In genomic region chr18:26342646-26343045, GRCh38 we compare ENCODE assay signal across 19 cellular contexts.
"Had no signal": no experiment of that assay in that cellular context is flagged by ENCODE, and none has a peak within 500 bp of the region (broad histone marks: within the 10 kb centered on the region; RNA-seq: fewer than 3 reads in every experiment).

No MANE protein-coding gene starts in this region.

- H3K27me3 Mint-ChIP-seq: activated CD4-positive, alpha-beta T cell treated with anti-CD3 and anti-CD28 coated beads for 36 hours; activated CD8-positive, alpha-beta T cell treated with anti-CD3 and anti-CD28 coated beads for 36 hours; naive thymus-derived CD4-positive, alpha-beta T cell had no signal

- H3K4me1 ChIP-seq: body of pancreas, heart right ventricle, sigmoid colon, stomach had no signal

- H3K4me1 Mint-ChIP-seq: activated CD4-positive, alpha-beta T cell treated with anti-CD3 and anti-CD28 coated beads for 36 hours had no signal

- H3K4me3 ChIP-seq: body of pancreas, gastroesophageal sphincter, heart right ventricle, mucosa of descending colon, ovary, sigmoid colon, stomach had no signal

- DNase-seq: activated CD4-positive, alpha-beta T cell treated with anti-CD3 and anti-CD28 coated beads for 36 hours; activated CD8-positive, alpha-beta T cell treated with anti-CD3 and anti-CD28 coated beads for 36 hours; activated effector memory CD4-positive, alpha-beta T cell treated with anti-CD3 and anti-CD28 coated beads, Interleukin-2, amount 50 U/mL, for 16 hours; activated T-cell treated with anti-CD3 and anti-CD28 coated beads, Interleukin-2, amount 50 U/mL, for 4 hours; body of pancreas; cortex of kidney; effector CD8-positive, alpha-beta T cell; heart right ventricle; left cardiac atrium; mucosa of descending colon; naive thymus-derived CD4-positive, alpha-beta T cell; ovary; sigmoid colon; stimulated activated CD4-positive, alpha-beta T cell treated with anti-CD3 and anti-CD28 coated beads, Interleukin-2, amount 100 ng/mL, for 24 hours; stomach; T-helper 1 cell; WERI-Rb-1 had no signal

- H3K27ac ChIP-seq: body of pancreas, gastroesophageal sphincter, heart right ventricle, ovary, sigmoid colon, stomach, WERI-Rb-1 had no signal

- ATAC-seq: activated CD4-positive, alpha-beta T cell treated with anti-CD3 and anti-CD28 coated beads for 36 hours; activated CD8-positive, alpha-beta T cell treated with anti-CD3 and anti-CD28 coated beads for 36 hours; activated naive CD4-positive, alpha-beta T cell treated with anti-CD3 and anti-CD28 coated beads, Interleukin-2, amount 50 U/mL, for 72 hours; activated T-cell treated with anti-CD3 and anti-CD28 coated beads, Interleukin-2, amount 50 U/mL, for 4 hours; body of pancreas; gastroesophageal sphincter; heart right ventricle; left cardiac atrium; mucosa of descending colon; naive thymus-derived CD4-positive, alpha-beta T cell had no signal

- H3K27me3 ChIP-seq: body of pancreas, gastroesophageal sphincter, heart right ventricle, ovary, sigmoid colon, stomach had no signal

- H3K9me3 ChIP-seq: body of pancreas, ovary had no signal

- H3K27ac Mint-ChIP-seq: activated CD4-positive, alpha-beta T cell treated with anti-CD3 and anti-CD28 coated beads for 36 hours; activated CD8-positive, alpha-beta T cell treated with anti-CD3 and anti-CD28 coated beads for 36 hours; activated naive CD4-positive, alpha-beta T cell treated with anti-CD3 and anti-CD28 coated beads, Interleukin-2, amount 50 U/mL, for 72 hours; naive thymus-derived CD4-positive, alpha-beta T cell had no signal

- H3K4me3 Mint-ChIP-seq: activated CD4-positive, alpha-beta T cell treated with anti-CD3 and anti-CD28 coated beads for 36 hours; activated CD8-positive, alpha-beta T cell treated with anti-CD3 and anti-CD28 coated beads for 36 hours; activated T-cell treated with anti-CD3 and anti-CD28 coated beads, Interleukin-2, amount 50 U/mL, for 4 hours; naive thymus-derived CD4-positive, alpha-beta T cell had no signal

- H3K36me3 ChIP-seq: ovary, sigmoid colon, stomach, WERI-Rb-1 had no signal
